29 cellular contexts compared by ENCODE assay signal in the genomic region with DNA sequence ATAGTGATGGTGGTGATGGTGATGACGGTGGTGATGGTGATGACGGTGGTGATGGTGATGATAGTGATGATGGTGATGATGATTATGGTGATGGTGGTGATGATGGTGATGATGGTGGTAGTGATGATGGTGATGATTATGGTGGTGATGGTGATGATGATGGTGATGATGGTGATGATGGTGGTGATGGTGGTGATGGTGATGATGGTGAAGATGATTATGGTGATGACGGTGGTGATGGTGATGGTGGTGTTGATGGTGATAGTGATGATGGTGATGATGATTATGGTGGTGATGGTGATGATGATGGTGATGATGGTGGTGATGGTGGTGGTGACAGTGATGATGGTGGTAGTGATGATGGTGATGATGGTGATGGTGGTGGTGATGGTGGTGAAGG.
"Had no signal": no experiment of that assay in that cellular context is flagged by ENCODE, and none has a peak within 500 bp of the region (broad histone marks: within the 10 kb centered on the region; RNA-seq: fewer than 3 reads in every experiment).

No MANE protein-coding gene starts in this region.

- H3K4me3 ChIP-seq: ovary, psoas muscle, skin epidermis, smooth muscle cell, spleen, suprapubic skin, testis, tibial artery, transverse colon, upper lobe of left lung, vagina had no signal

- H3K27ac ChIP-seq: ovary, parathyroid adenoma, psoas muscle, skin epidermis, spleen, suprapubic skin, testis, tibial artery, transverse colon, upper lobe of left lung, vagina had no signal

- H3K36me3 ChIP-seq: ovary, spleen, suprapubic skin, tibial artery, transverse colon, upper lobe of left lung, vagina had no signal

- H3K9me3 ChIP-seq: ovary, psoas muscle, testis, tibial artery, upper lobe of left lung, vagina had no signal

- H3K27me3 ChIP-seq: ovary, spleen, suprapubic skin, testis, tibial artery, transverse colon, upper lobe of left lung, vagina had no signal

- H3K9ac ChIP-seq: parathyroid adenoma had no signal

- H3K4me1 ChIP-seq: parathyroid adenoma, psoas muscle, spleen, suprapubic skin, testis, tibial artery, transverse colon, upper lobe of left lung, vagina had no signal

- H2AFZ ChIP-seq: parathyroid adenoma had no signal

- H3K4me2 ChIP-seq: smooth muscle cell had no signal

- ATAC-seq: naive thymus-derived CD8-positive, alpha-beta T cell; natural killer cell treated with Interleukin-12 subunit alpha and Interleukin-12 subunit beta and Interleukin-15 and Interleukin-18, amount 100 ng/mL, for 72 hours; psoas muscle; right cardiac atrium; sciatic nerve; stimulated activated memory B cell treated with anti-CD40 and anti-IgM and Interleukin-4, amounts not matched to agents 10 μg/mL and 1 μg/mL and 100 μg/mL, for 72 hours; stimulated activated naive CD8-positive, alpha-beta T cell treated with anti-CD3 and anti-CD28 coated beads, Interleukin-15, amount 100 ng/mL, for 72 hours; stimulated activated naive CD8-positive, alpha-beta T cell treated with anti-CD3 and anti-CD28 coated beads, Interleukin-15, Interleukin-2, amounts not matched to agents 100 U/mL and 50 U/mL, for 24 hours had no signal

- DNase-seq: naive thymus-derived CD8-positive, alpha-beta T cell; nephron progenitor cell; occipital lobe; ovary; posterior cingulate gyrus; psoas muscle; right cardiac atrium; spleen; stimulated activated CD4-positive, alpha-beta T cell treated with anti-CD3 and anti-CD28 coated beads, Interleukin-12 subunit alpha, Interleukin-12 subunit beta, amount 100 ng/mL, for 4 hours; stimulated activated CD4-positive, alpha-beta T cell treated with anti-CD3 and anti-CD28 coated beads, Interleukin-1b, Interleukin-23, amount 100 ng/mL, for 48 hours; stimulated activated CD4-positive, alpha-beta T cell treated with anti-CD3 and anti-CD28 coated beads, Interleukin-4, amount 100 ng/mL, for 1 hour; stimulated activated CD4-positive, alpha-beta T cell treated with anti-CD3 and anti-CD28 coated beads, Interleukin-4, amount 100 ng/mL, for 4 hours; stimulated activated CD8-positive, alpha-beta memory T cell treated with anti-CD3 and anti-CD28 coated beads, Interleukin-4, amount 100 ng/mL, for 48 hours; stimulated activated naive CD4-positive, alpha-beta T cell; stimulated activated naive CD8-positive, alpha-beta T cell treated with anti-CD3 and anti-CD28 coated beads, Interleukin-15, amount 100 ng/mL, for 72 hours; stimulated activated naive CD8-positive, alpha-beta T cell treated with anti-CD3 and anti-CD28 coated beads, Interleukin-15, Interleukin-2, amounts not matched to agents 100 U/mL and 50 U/mL, for 24 hours; substantia nigra; testis; tibial artery; transverse colon; upper lobe of left lung had no signal

- H3K79me2 ChIP-seq: parathyroid adenoma had no signal
